1 cellular context compared by ENCODE assay signal in genomic region chr20:31675828-31676533, GRCh38.
TF ChIP-seq lines count a peak whose summit lies in the region.

No MANE protein-coding gene starts in this region.

TF ChIP-seq in HepG2, 621 proteins besides CTCF, POLR2A, EP300 and RAD21 (continued from another document and continues in another):
- no peak for TF ChIP-seq SKIL (CRISPR knock-in tag; IDR thresholded peaks at IDR 0.05; ENCODE audit: borderline replicate concordance)
- TF ChIP-seq HMGA1 (CRISPR knock-in tag; conservative IDR thresholded peaks at IDR 0.05): no peak
- peak; percentile 71; the same call in 1 of the 2 replicates for TF ChIP-seq ZNF780A (CRISPR knock-in tag; IDR thresholded peaks at IDR 0.05)
- no peak for TF ChIP-seq NR2F6 (IDR thresholded peaks at IDR 0.05)
- TF ChIP-seq NR2F6 (CRISPR knock-in tag; IDR thresholded peaks at IDR 0.05): no peak
- no peak for TF ChIP-seq GMEB2 (CRISPR knock-in tag; IDR thresholded peaks at IDR 0.05; ENCODE audit: low read depth)
- no peak for TF ChIP-seq ARID4A (CRISPR knock-in tag; IDR thresholded peaks at IDR 0.05; ENCODE audit: borderline replicate concordance)
- no peak for TF ChIP-seq NFKB2 (CRISPR knock-in tag; IDR thresholded peaks at IDR 0.05; ENCODE audit: borderline replicate concordance)
- TF ChIP-seq POGK (CRISPR knock-in tag; conservative IDR thresholded peaks at IDR 0.05): no peak; the same call in 1 of the 2 replicates
- no peak for TF ChIP-seq MXI1 (IDR thresholded peaks at IDR 0.05; ENCODE audit: borderline replicate concordance, low read depth, low read length)
- no peak for TF ChIP-seq HDAC1 (CRISPR knock-in tag; IDR thresholded peaks at IDR 0.05)
- no peak for TF ChIP-seq ZNF619 (CRISPR knock-in tag; IDR thresholded peaks at IDR 0.05)
- TF ChIP-seq HBP1 (CRISPR knock-in tag; IDR thresholded peaks at IDR 0.05; ENCODE audit: low read depth): no peak
- no peak for TF ChIP-seq ATAD3A (CRISPR knock-in tag; IDR thresholded peaks at IDR 0.05)
- no peak for TF ChIP-seq SNRNP70 (IDR thresholded peaks at IDR 0.05; ENCODE audit: low read depth, low read length)
- TF ChIP-seq MXD1 (CRISPR knock-in tag; IDR thresholded peaks at IDR 0.05): no peak
- TF ChIP-seq ATRX (CRISPR knock-in tag; IDR thresholded peaks at IDR 0.05; ENCODE audit: borderline replicate concordance): no peak
- TF ChIP-seq FOXP1 (IDR thresholded peaks at IDR 0.05): no peak
- TF ChIP-seq FOXP1 (CRISPR knock-in tag; IDR thresholded peaks at IDR 0.05): no peak
- TF ChIP-seq ZNF326 (CRISPR knock-in tag; IDR thresholded peaks at IDR 0.05; ENCODE audit: borderline replicate concordance): no peak
- TF ChIP-seq GMEB1 (CRISPR knock-in tag; IDR thresholded peaks at IDR 0.05; ENCODE audit: borderline replicate concordance): no peak
- no peak for TF ChIP-seq ZBTB3 (CRISPR knock-in tag; IDR thresholded peaks at IDR 0.05; ENCODE audit: borderline replicate concordance, low read depth)
- TF ChIP-seq JUND (CRISPR knock-in tag; IDR thresholded peaks at IDR 0.05): no peak
- TF ChIP-seq ZNF569 (CRISPR knock-in tag; IDR thresholded peaks at IDR 0.05; ENCODE audit: borderline replicate concordance): no peak
- TF ChIP-seq HES4 (CRISPR knock-in tag; IDR thresholded peaks at IDR 0.05; ENCODE audit: borderline replicate concordance): no peak
- 0 out of 2 replicates have a peak, but pooled peaks have one; percentile 31 for TF ChIP-seq ZBTB2 (CRISPR knock-in tag; IDR thresholded peaks at IDR 0.05; ENCODE audit: low read depth)
- no peak for TF ChIP-seq TBX2 (CRISPR knock-in tag; IDR thresholded peaks at IDR 0.05; ENCODE audit: borderline replicate concordance)
- no peak for TF ChIP-seq AFF4 (CRISPR knock-in tag; IDR thresholded peaks at IDR 0.05)
- no peak for TF ChIP-seq ZNF282 (IDR thresholded peaks at IDR 0.05; ENCODE audit: partially characterized antibody)
- TF ChIP-seq ZNF841 (CRISPR knock-in tag; IDR thresholded peaks at IDR 0.05; ENCODE audit: borderline replicate concordance): no peak
- no peak for TF ChIP-seq TARDBP (CRISPR knock-in tag; IDR thresholded peaks at IDR 0.05)
- no peak for TF ChIP-seq CREBL2 (CRISPR knock-in tag; IDR thresholded peaks at IDR 0.05; ENCODE audit: borderline replicate concordance)
- TF ChIP-seq NFIB (CRISPR knock-in tag; IDR thresholded peaks at IDR 0.05; ENCODE audit: borderline replicate concordance): no peak
- no peak for TF ChIP-seq ZNF333 (CRISPR knock-in tag; IDR thresholded peaks at IDR 0.05; ENCODE audit: borderline replicate concordance)
- TF ChIP-seq CREB3 (CRISPR knock-in tag; IDR thresholded peaks at IDR 0.05): no peak
- TF ChIP-seq NR3C1 (CRISPR knock-in tag; IDR thresholded peaks at IDR 0.05): no peak
- peak; percentile 30; the same call in 1 of the 2 replicates for TF ChIP-seq POLR2AphosphoS2 (IDR thresholded peaks at IDR 0.05; ENCODE audit: low read depth, low read length)
- no peak for TF ChIP-seq SP4 (CRISPR knock-in tag; IDR thresholded peaks at IDR 0.05)
- TF ChIP-seq RFX5 (IDR thresholded peaks at IDR 0.05; ENCODE audit: low read depth, low read length): no peak
- TF ChIP-seq MTA1 (CRISPR knock-in tag; IDR thresholded peaks at IDR 0.05; ENCODE audit: borderline replicate concordance): no peak
- no peak for TF ChIP-seq PITX1 (CRISPR knock-in tag; IDR thresholded peaks at IDR 0.05)
- TF ChIP-seq ZBTB7A (CRISPR knock-in tag; IDR thresholded peaks at IDR 0.05): no peak
- no peak for TF ChIP-seq FOXK2 (IDR thresholded peaks at IDR 0.05)
- TF ChIP-seq ZNF672 (CRISPR knock-in tag; IDR thresholded peaks at IDR 0.05): 0 out of 2 replicates have a peak, but pooled peaks have one; percentile 30
- no peak for TF ChIP-seq NKX3-1 (CRISPR knock-in tag; IDR thresholded peaks at IDR 0.05)
